In the genomic region with DNA sequence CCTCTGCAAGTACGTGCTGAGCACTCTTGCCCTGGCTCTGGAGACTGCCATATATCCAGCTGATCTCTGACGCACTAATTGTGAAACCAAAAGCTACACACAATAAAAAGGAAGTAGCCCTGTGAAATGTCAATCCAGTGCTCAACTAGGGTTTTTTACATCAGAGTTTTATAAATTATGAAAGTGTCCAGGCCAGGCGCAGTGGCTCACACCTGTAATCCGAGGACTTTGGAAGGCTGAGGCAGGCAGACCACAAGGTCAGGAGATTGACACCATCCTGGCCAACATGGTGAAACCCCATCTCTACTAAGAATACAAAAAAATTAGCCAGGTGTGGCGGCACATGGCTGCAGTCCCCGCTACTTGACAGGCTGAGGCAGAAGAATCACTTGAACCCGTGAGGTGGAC, we compare ENCODE assay signal across 9 cellular contexts. TPM values are rescaled to one million over a fixed set of nuclear protein-coding genes. Genes with fewer than 3 reads are reported as not detected.
DNase-seq lines count a peak whose midpoint lies in the region; ATAC-seq and TF ChIP-seq lines count a peak whose summit lies in the region.
"Had no signal": no experiment of that assay in that cellular context is flagged by ENCODE, and none has a peak within 500 bp of the region (broad histone marks: within the 10 kb centered on the region; RNA-seq: fewer than 3 reads in every experiment).

No MANE protein-coding gene starts in this region.

- no peak overlapping the region for H3K4me3 Mint-ChIP-seq in activated CD4-positive, alpha-beta T cell treated with anti-CD3 and anti-CD28 coated beads for 36 hours
- peak overlapping the region; percentile 48 for H3K4me3 Mint-ChIP-seq in stimulated activated effector memory CD8-positive, alpha-beta T cell treated with anti-CD3 and anti-CD28 coated beads, Interleukin-12 subunit alpha, Interleukin-12 subunit beta, amount 100 ng/mL, for 72 hours

- H3K9me3 Mint-ChIP-seq in activated CD4-positive, alpha-beta T cell treated with anti-CD3 and anti-CD28 coated beads for 36 hours (ENCODE audit: low read depth): peaks cover 5% of the 10 kb centered on the region
- H3K9me3 Mint-ChIP-seq in stimulated activated effector memory CD8-positive, alpha-beta T cell treated with anti-CD3 and anti-CD28 coated beads, Interleukin-12 subunit alpha, Interleukin-12 subunit beta, amount 100 ng/mL, for 72 hours: peaks cover 2% of the 10 kb centered on the region

- DNase-seq in activated CD4-positive, alpha-beta T cell treated with anti-CD3 and anti-CD28 coated beads for 36 hours: no peak
- no peak for DNase-seq in activated CD4-positive, alpha-beta T cell treated with anti-CD3 and anti-CD28 coated beads, Interleukin-2, amount 50 U/mL, for 4 hours
- no peak for DNase-seq in stimulated activated effector memory CD8-positive, alpha-beta T cell treated with anti-CD3 and anti-CD28 coated beads, Interleukin-12 subunit alpha, Interleukin-12 subunit beta, amount 100 ng/mL, for 72 hours (ENCODE audit: low spot score in 2 of 2)
- DNase-seq in RWPE1 (ENCODE audit: low spot score): no peak
- no peak for DNase-seq in activated effector memory CD4-positive, alpha-beta T cell treated with anti-CD3 and anti-CD28 coated beads, Interleukin-2, amount 50 U/mL, for 16 hours
- DNase-seq in UCSD-AML1 (lab: John Stamatoyannopoulos, UW; ENCODE audit: unreplicated experiment): no peak

- H3K27ac ChIP-seq in SU-DHL-6 (ENCODE audit: low read depth, low read length) (peak overlapping the region; percentile 96), RWPE1 (no peak overlapping the region)
- H3K27ac ChIP-seq: A549 had no signal

- peaks cover 13% of the 10 kb centered on the region for H3K9me3 ChIP-seq in SU-DHL-6 (ENCODE audit: insufficient read depth, low read length)

- H3K79me2 ChIP-seq in SU-DHL-6 (ENCODE audit: insufficient read depth, low read length): no peaks in the 10 kb centered on the region

- peak overlapping the region; percentile 1 for H3K4me3 ChIP-seq in SU-DHL-6 (ENCODE audit: insufficient read depth, low read length, poor library complexity, severe bottlenecking)
- H3K4me3 ChIP-seq: A549 had no signal

- H3K4me1 Mint-ChIP-seq in activated CD4-positive, alpha-beta T cell treated with anti-CD3 and anti-CD28 coated beads for 36 hours: peaks cover 8% of the 10 kb centered on the region
- H3K4me1 Mint-ChIP-seq in stimulated activated effector memory CD8-positive, alpha-beta T cell treated with anti-CD3 and anti-CD28 coated beads, Interleukin-12 subunit alpha, Interleukin-12 subunit beta, amount 100 ng/mL, for 72 hours: peaks cover 8% of the 10 kb centered on the region

- intact Hi-C loops in activated CD4-positive, alpha-beta T cell treated with anti-CD3 and anti-CD28 coated beads for 36 hours (cut with DNase I, micrococcal nuclease): no loop called here

- H3K27ac Mint-ChIP-seq in activated CD4-positive, alpha-beta T cell treated with anti-CD3 and anti-CD28 coated beads for 36 hours: peak overlapping the region; percentile 40
- peak overlapping the region; percentile 82 for H3K27ac Mint-ChIP-seq in stimulated activated effector memory CD8-positive, alpha-beta T cell treated with anti-CD3 and anti-CD28 coated beads, Interleukin-12 subunit alpha, Interleukin-12 subunit beta, amount 100 ng/mL, for 72 hours

- H4K20me1 ChIP-seq in SU-DHL-6 (ENCODE audit: low read depth, low read length): no peaks in the 10 kb centered on the region

- H3K36me3 ChIP-seq in SU-DHL-6 (ENCODE audit: low read length): peaks cover 9% of the 10 kb centered on the region

- H3K27me3 Mint-ChIP-seq in activated CD4-positive, alpha-beta T cell treated with anti-CD3 and anti-CD28 coated beads for 36 hours: no peaks in the 10 kb centered on the region

- H2AFZ ChIP-seq in SU-DHL-6 (ENCODE audit: low read depth, low read length, severe bottlenecking): no peak overlapping the region

- peak overlapping the region; percentile 59 for H3K9ac ChIP-seq in SU-DHL-6 (ENCODE audit: low read length)

- H3F3A ChIP-seq in SU-DHL-6 (ENCODE audit: insufficient read depth): peaks cover 79% of the 10 kb centered on the region

- no peak for TF ChIP-seq CTCF in SU-DHL-6 (IDR thresholded peaks at IDR 0.05; ENCODE audit: insufficient read depth, low read length, poor library complexity, severe bottlenecking)
- no peak for TF ChIP-seq CTCF in RWPE1 (conservative IDR thresholded peaks at IDR 0.05; ENCODE audit: low read depth)

- CTCF ChIA-PET in activated CD4-positive, alpha-beta T cell treated with anti-CD3 and anti-CD28 coated beads for 36 hours (lab: Charles Lee): interaction anchor here (1.0 to 1.2 kb wide), 4 partner anchors 25 to 287 kb away, joined by 3 to 4 read pairs (median 3); no protein-coding TSS in a partner anchor
- CTCF ChIA-PET in RWPE1 (lab: Yijun Ruan, JAX): no interaction called here

- peak; percentile 88 for ATAC-seq in activated CD4-positive, alpha-beta T cell treated with anti-CD3 and anti-CD28 coated beads for 36 hours
- peak; percentile 99 for ATAC-seq in HG02981 (IDR thresholded peaks at IDR 0.05; ENCODE audit: unreplicated experiment)
- ATAC-seq in stimulated activated effector memory CD8-positive, alpha-beta T cell treated with anti-CD3 and anti-CD28 coated beads, Interleukin-12 subunit alpha, Interleukin-12 subunit beta, amount 100 ng/mL, for 72 hours: peak; percentile 94
- ATAC-seq: A549 had no signal

- POLR2A ChIA-PET in activated CD4-positive, alpha-beta T cell treated with anti-CD3 and anti-CD28 coated beads for 36 hours (lab: Charles Lee): no interaction called here
- POLR2A ChIA-PET in RWPE1 (lab: Yijun Ruan, JAX; ENCODE audit: low non-redundant PET): no interaction called here

- no peaks in the 10 kb centered on the region for H3K9me2 ChIP-seq in SU-DHL-6 (replicated peaks; ENCODE audit: insufficient read depth, low read length)

- peaks cover 9% of the 10 kb centered on the region for H3K36me3 Mint-ChIP-seq in activated CD4-positive, alpha-beta T cell treated with anti-CD3 and anti-CD28 coated beads for 36 hours (ENCODE audit: low read depth)
- no peaks in the 10 kb centered on the region for H3K36me3 Mint-ChIP-seq in stimulated activated effector memory CD8-positive, alpha-beta T cell treated with anti-CD3 and anti-CD28 coated beads, Interleukin-12 subunit alpha, Interleukin-12 subunit beta, amount 100 ng/mL, for 72 hours

- H3K27me3 ChIP-seq in SU-DHL-6 (ENCODE audit: low read length): no peaks in the 10 kb centered on the region

- peak overlapping the region; percentile 87 for H3K4me2 ChIP-seq in SU-DHL-6 (ENCODE audit: low read depth, low read length, poor library complexity, severe bottlenecking)
- H3K4me2 ChIP-seq: A549 had no signal

RNA-seq across cellular contexts. Expression of a gene that starts 24.5 kb away (rescaled TPM):
- total RNA-seq in activated CD4-positive, alpha-beta T cell treated with anti-CD3 and anti-CD28 coated beads for 36 hours: 10 to 100 TPM; 14.4 to 19.9 TPM

RNA-seq across cellular contexts. Expression of a gene that starts 25.1 kb away (rescaled TPM):
- 1 to 10 TPM; 8.5 to 8.9 TPM for total RNA-seq in activated CD4-positive, alpha-beta T cell treated with anti-CD3 and anti-CD28 coated beads for 36 hours
